In the genomic region with DNA sequence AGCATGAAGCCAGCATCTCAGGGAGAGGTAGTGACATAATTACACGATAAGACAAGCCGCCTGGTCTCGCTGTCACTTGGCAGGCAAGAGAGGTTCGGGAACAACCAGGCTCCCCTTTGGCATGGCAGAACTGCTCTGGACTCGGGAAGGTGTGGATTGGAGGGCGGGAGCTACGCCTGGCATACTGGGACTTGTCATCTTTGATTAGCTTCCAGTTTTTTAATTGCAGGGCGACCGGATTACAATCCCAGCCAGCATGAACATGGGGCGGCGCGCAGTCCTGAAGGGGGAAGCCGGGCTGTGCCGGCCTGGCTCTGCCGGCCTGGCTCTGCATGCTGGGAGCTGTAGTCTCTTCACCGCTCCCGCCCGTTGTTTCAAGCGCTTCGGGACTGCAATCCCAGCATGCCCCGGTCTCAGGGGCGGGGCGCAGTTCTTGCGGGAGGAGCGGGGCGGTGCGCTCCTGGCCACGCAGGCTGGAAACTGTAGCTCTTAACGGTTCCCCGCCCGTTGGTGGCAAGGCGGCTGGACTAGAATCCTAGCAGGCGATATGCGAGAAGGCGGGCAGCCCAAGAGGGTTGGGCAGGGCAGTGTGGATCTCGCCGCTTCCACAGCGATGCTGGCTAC, we compare ENCODE assay signal across 18 cellular contexts. TPM values are rescaled to one million over a fixed set of nuclear protein-coding genes. Genes with fewer than 3 reads are reported as not detected.
A peak's percentile ranks its signal among the peaks of the same experiment; 100 is the strongest.
DNase-seq lines count a peak whose midpoint lies in the region; ATAC-seq and TF ChIP-seq lines count a peak whose summit lies in the region.
"Had no signal": no experiment of that assay in that cellular context is flagged by ENCODE, and none has a peak within 500 bp of the region (broad histone marks: within the 10 kb centered on the region; RNA-seq: fewer than 3 reads in every experiment).

No MANE protein-coding gene starts in this region.

- no peaks in the 10 kb centered on the region for H3K9me3 ChIP-seq in parathyroid adenoma (ENCODE audit: control insufficient read depth, low read length)

- no peaks in the 10 kb centered on the region for H3K4me1 ChIP-seq in parathyroid adenoma

- H3K27me3 ChIP-seq in parathyroid adenoma (ENCODE audit: control insufficient read depth, insufficient read depth, low read length): no peaks in the 10 kb centered on the region

- peak overlapping the region; percentile 26 for H3K4me2 ChIP-seq in parathyroid adenoma (ENCODE audit: low read length)
- H3K4me2 ChIP-seq: GM23338 had no signal

- no peak overlapping the region for H3K9ac ChIP-seq in parathyroid adenoma

- no peak for TF ChIP-seq CTCF in parathyroid adenoma (IDR thresholded peaks at IDR 0.05)

- peaks cover 5 to 7% of the 10 kb centered on the region in 2 donors for H3K36me3 Mint-ChIP-seq in activated T-cell treated with anti-CD3 and anti-CD28 coated beads, Interleukin-2, amount 50 U/mL, for 72 hours (ENCODE audit: insufficient read depth in 2 of 2)

- H3K27me3 Mint-ChIP-seq in activated T-cell treated with anti-CD3 and anti-CD28 coated beads, Interleukin-2, amount 50 U/mL, for 72 hours (ENCODE audit: low read depth): no peaks in the 10 kb centered on the region

- H3K27ac Mint-ChIP-seq in activated T-cell treated with anti-CD3 and anti-CD28 coated beads, Interleukin-2, amount 50 U/mL, for 72 hours: no peak overlapping the region
- H3K27ac Mint-ChIP-seq: GM23338, nephron progenitor cell had no signal

- peaks cover 5 to 10% of the 10 kb centered on the region in 2 donors for H3K9me3 Mint-ChIP-seq in activated T-cell treated with anti-CD3 and anti-CD28 coated beads, Interleukin-2, amount 50 U/mL, for 72 hours

- H3K4me1 Mint-ChIP-seq in activated T-cell treated with anti-CD3 and anti-CD28 coated beads, Interleukin-2, amount 50 U/mL, for 72 hours (ENCODE audit: low read depth): no peaks in the 10 kb centered on the region
- H3K4me1 Mint-ChIP-seq: GM23338, nephron progenitor cell had no signal

- no peaks in the 10 kb centered on the region for H3K36me3 ChIP-seq in parathyroid adenoma (ENCODE audit: control insufficient read depth, insufficient read depth, low read length)
- H3K36me3 ChIP-seq: WERI-Rb-1 had no signal

- no peaks in the 10 kb centered on the region for H3K79me2 ChIP-seq in parathyroid adenoma

- no peak overlapping the region for H3K27ac ChIP-seq in parathyroid adenoma
- H3K27ac ChIP-seq: WERI-Rb-1 had no signal

- H3K4me3 ChIP-seq in parathyroid adenoma (ENCODE audit: low read depth, low read length): peak overlapping the region; percentile 29
- H3K4me3 ChIP-seq: GM12878, GM23338 had no signal

- DNase-seq in Ammon's horn (ENCODE audit: low spot score) (peak; percentile 25), RPMI7951 (ENCODE audit: low read depth) (peak; percentile 24), left cardiac atrium (peak; percentile 88), cortex of kidney (lab: John Stamatoyannopoulos, UW) (no peak)
- no peak for DNase-seq in activated T-cell treated with anti-CD3 and anti-CD28 coated beads, Interleukin-2, amount 50 U/mL, for 48 hours
- DNase-seq in activated T-cell treated with anti-CD3 and anti-CD28 coated beads, Interleukin-2, amount 50 U/mL, for 72 hours: no peak
- DNase-seq: activated CD8-positive, alpha-beta memory T cell treated with anti-CD3 and anti-CD28 coated beads, Interleukin-2, amount 50 U/mL, for 48 hours; DMS79 treated with DMSO at 0.1 percent for 48 hours; NCI-H1048; NCI-H524 treated with DMSO at 0.1 percent for 48 hours; nephron progenitor cell; SIG-M5; WERI-Rb-1 had no signal

- ATAC-seq in left cardiac atrium: peak; percentile 98
- no peak for ATAC-seq in HG02759 (IDR thresholded peaks at IDR 0.05; ENCODE audit: unreplicated experiment)
- no peak for ATAC-seq in activated T-cell treated with anti-CD3 and anti-CD28 coated beads, Interleukin-2, amount 50 U/mL, for 72 hours (replicated peaks in 1 of 2)
- ATAC-seq: GM12878, GM23338 had no signal

- H3K4me3 Mint-ChIP-seq in activated T-cell treated with anti-CD3 and anti-CD28 coated beads, Interleukin-2, amount 50 U/mL, for 72 hours: no peak overlapping the region
- H3K4me3 Mint-ChIP-seq: GM23338, nephron progenitor cell had no signal

- no peak overlapping the region for H2AFZ ChIP-seq in parathyroid adenoma
- H2AFZ ChIP-seq: GM23338 had no signal

- intact Hi-C loops in left cardiac atrium (cut with DNase I): loop anchor here in 1 of 2 donors (10.0 kb wide), 1 partner anchor 50 kb away; no protein-coding TSS in a partner anchor

RNA-seq across cellular contexts. Expression of gene ZNF716, which starts 45.5 kb away (rescaled TPM):
- not detected in 2 replicates for total RNA-seq in RPMI7951 (2014; rRNA removed; shearing (Covaris generic))
- not detected for total RNA-seq in left cardiac atrium
- total RNA-seq in activated T-cell treated with anti-CD3 and anti-CD28 coated beads, Interleukin-2, amount 50 U/mL, for 72 hours: not detected
- total RNA-seq: dermis microvascular lymphatic vessel endothelial cell, GM12878, GM23338 had no signal

Comparison
In these comparisons a context has a peak if more than half of its experiments do, and no peak if none do; other contexts are left out.
1. DNase-seq: peak in Ammon's horn (single experiment), RPMI7951 (single experiment) and left cardiac atrium (single experiment); none in activated T-cell treated with anti-CD3 and anti-CD28 coated beads, Interleukin-2, amount 50 U/mL, for 48 hours (0 of 2), cortex of kidney (single experiment) and activated T-cell treated with anti-CD3 and anti-CD28 coated beads, Interleukin-2, amount 50 U/mL, for 72 hours (0 of 2).
2. ATAC-seq: peak in left cardiac atrium (2 of 2); none in HG02759 (single experiment) and activated T-cell treated with anti-CD3 and anti-CD28 coated beads, Interleukin-2, amount 50 U/mL, for 72 hours (0 of 2).